Comparison of ENCODE assay signal across 14 cellular contexts in genomic region chr7:94059747-94060146, GRCh38. TPM values are rescaled to one million over a fixed set of nuclear protein-coding genes. Genes with fewer than 3 reads are reported as not detected.
DNase-seq lines count a peak whose midpoint lies in the region; ATAC-seq and TF ChIP-seq lines count a peak whose summit lies in the region.
"Had no signal": no experiment of that assay in that cellular context is flagged by ENCODE, and none has a peak within 500 bp of the region (broad histone marks: within the 10 kb centered on the region; RNA-seq: fewer than 3 reads in every experiment).

No MANE protein-coding gene starts in this region.

- H3K27me3 Mint-ChIP-seq in activated CD4-positive, alpha-beta T cell treated with anti-CD3 and anti-CD28 coated beads for 36 hours, result peaks cover 26% of the 10 kb centered on the region

- no peaks in the 10 kb centered on the region for H3K9me3 ChIP-seq in stomach
- no peaks in the 10 kb centered on the region for H3K9me3 ChIP-seq in thyroid gland

- no peak overlapping the region for H3K27ac Mint-ChIP-seq in activated CD4-positive, alpha-beta T cell treated with anti-CD3 and anti-CD28 coated beads for 36 hours
- H3K27ac Mint-ChIP-seq: immature natural killer cell, neural progenitor cell had no signal

- TF ChIP-seq CTCF in fibroblast of villous mesenchyme (IDR thresholded peaks at IDR 0.05; ENCODE audit: insufficient read depth, low read depth, low read length) (no peak), stomach (IDR thresholded peaks at IDR 0.05) (no peak), thyroid gland (IDR thresholded peaks at IDR 0.05) (no peak)

- ATAC-seq in GM18499 (IDR thresholded peaks at IDR 0.05; ENCODE audit: insufficient read depth, unreplicated experiment), result peak; percentile 56
- ATAC-seq in GM21825 (IDR thresholded peaks at IDR 0.05; ENCODE audit: unreplicated experiment), result peak; percentile 56
- ATAC-seq in activated CD4-positive, alpha-beta T cell treated with anti-CD3 and anti-CD28 coated beads for 36 hours, result no peak

- H3K36me3 ChIP-seq in stomach (no peaks in the 10 kb centered on the region), thyroid gland (no peaks in the 10 kb centered on the region)
- H3K36me3 ChIP-seq: neural progenitor cell had no signal

- H3K27me3 ChIP-seq in stomach, result peaks cover 0 to 6% (median 6%) of the 10 kb centered on the region in 3 donors
- no peaks in the 10 kb centered on the region for H3K27me3 ChIP-seq in thyroid gland
- H3K27me3 ChIP-seq: neural progenitor cell had no signal

- CTCF ChIA-PET in activated CD4-positive, alpha-beta T cell treated with anti-CD3 and anti-CD28 coated beads for 36 hours (lab: Charles Lee), result no interaction called here

- peaks cover 16% of the 10 kb centered on the region for H3K4me1 Mint-ChIP-seq in activated CD4-positive, alpha-beta T cell treated with anti-CD3 and anti-CD28 coated beads for 36 hours

- 42 to 58% (median 49%) methylated on average over 5 of the region's 5 CpGs for WGBS in stomach, 5 donors
- 30 to 45% methylated on average over 5 of the region's 5 CpGs for WGBS in thyroid gland, 2 donors

- no peak for TF ChIP-seq EP300 in stomach (IDR thresholded peaks at IDR 0.05)

- H3K27ac ChIP-seq in stomach (no peak overlapping the region), thyroid gland (no peak overlapping the region)
- H3K27ac ChIP-seq: neural progenitor cell had no signal

- intact Hi-C loops in activated CD4-positive, alpha-beta T cell treated with anti-CD3 and anti-CD28 coated beads for 36 hours (cut with DNase I, micrococcal nuclease), result no loop called here
- intact Hi-C loops in stomach (cut with DNase I; ENCODE audit: low total_unique reads), result no loop called here
- intact Hi-C loops in thyroid gland (cut with DNase I), result no loop called here

- POLR2A ChIA-PET in activated CD4-positive, alpha-beta T cell treated with anti-CD3 and anti-CD28 coated beads for 36 hours (lab: Charles Lee), result no interaction called here

- peaks cover 2% of the 10 kb centered on the region for H3K9me3 Mint-ChIP-seq in activated CD4-positive, alpha-beta T cell treated with anti-CD3 and anti-CD28 coated beads for 36 hours (ENCODE audit: low read depth)
- H3K9me3 Mint-ChIP-seq: immature natural killer cell, neural progenitor cell had no signal

- no peaks in the 10 kb centered on the region for H3K4me1 ChIP-seq in stomach
- H3K4me1 ChIP-seq in thyroid gland, result no peaks in the 10 kb centered on the region
- H3K4me1 ChIP-seq: neural progenitor cell had no signal

- H3K4me3 Mint-ChIP-seq in activated CD4-positive, alpha-beta T cell treated with anti-CD3 and anti-CD28 coated beads for 36 hours, result no peak overlapping the region
- H3K4me3 Mint-ChIP-seq: immature natural killer cell, neural progenitor cell had no signal

- H3K4me3 ChIP-seq in fibroblast of villous mesenchyme (ENCODE audit: low read depth, low read length), result no peak overlapping the region
- no peak overlapping the region for H3K4me3 ChIP-seq in stomach
- no peak overlapping the region for H3K4me3 ChIP-seq in thyroid gland (replicated peaks in 1 of 3)
- H3K4me3 ChIP-seq: neural progenitor cell had no signal

- DNase-seq in NCI-H69 (lab: John Stamatoyannopoulos, UW) (peak; percentile 25), fibroblast of villous mesenchyme (ENCODE audit: low read depth) (peak; percentile 93), AML-193 (lab: John Stamatoyannopoulos, UW) (no peak), stomach (no peak), thyroid gland (no peak)
- DNase-seq in activated CD4-positive, alpha-beta T cell treated with anti-CD3 and anti-CD28 coated beads for 36 hours, result no peak
- DNase-seq: activated effector memory CD4-positive, alpha-beta T cell treated with Interleukin-2 at 50 U/mL for 16 hours; effector CD8-positive, alpha-beta T cell; immature natural killer cell; NCI-H774; stimulated activated CD4-positive, alpha-beta T cell treated with anti-CD3 and anti-CD28 coated beads, Interleukin-4, amount 100 ng/mL, for 24 hours had no signal

- H3K36me3 Mint-ChIP-seq in activated CD4-positive, alpha-beta T cell treated with anti-CD3 and anti-CD28 coated beads for 36 hours (ENCODE audit: low read depth), result no peaks in the 10 kb centered on the region
- H3K36me3 Mint-ChIP-seq: immature natural killer cell, neural progenitor cell had no signal

- TF ChIP-seq POLR2A in stomach (IDR thresholded peaks at IDR 0.05) (no peak), thyroid gland (IDR thresholded peaks at IDR 0.05) (no peak)

RNA-seq across cellular contexts. Expression of gene BET1, which starts 55.6 kb away (rescaled TPM):
- total RNA-seq in fibroblast of villous mesenchyme, result 21.6 and 44.5 TPM in 2 replicates
- 10 to 100 TPM; 16.9 to 19.8 TPM for total RNA-seq in activated CD4-positive, alpha-beta T cell treated with anti-CD3 and anti-CD28 coated beads for 36 hours
- 10 to 100 TPM in 4 of 5 donors, 1 to 10 TPM in 1; 4.1 to 43.5 (median 19.7) TPM for total RNA-seq in stomach
- 10 to 100 TPM; 16.3 to 30.5 (median 29.6) TPM for polyA plus RNA-seq in stomach
- 10 to 100 TPM; 21.6 to 45.5 (median 32.1) TPM for total RNA-seq in thyroid gland

Comparison
In these comparisons a context has a peak if more than half of its experiments do, and no peak if none do; other contexts are left out.
1. DNase-seq: peak in NCI-H69 (single experiment) and fibroblast of villous mesenchyme (single experiment); none in activated CD4-positive, alpha-beta T cell treated with anti-CD3 and anti-CD28 coated beads for 36 hours (single experiment), AML-193 (0 of 2), stomach (single experiment) and thyroid gland (0 of 2).